ENCODE assay signal across 10 cellular contexts in genomic region chr14:94770251-94770749, GRCh38. TPM values are rescaled to one million over a fixed set of nuclear protein-coding genes. Genes with fewer than 3 reads are reported as not detected.
DNase-seq lines count a peak whose midpoint lies in the region; ATAC-seq and TF ChIP-seq lines count a peak whose summit lies in the region.
"Had no signal": no experiment of that assay in that cellular context is flagged by ENCODE, and none has a peak within 500 bp of the region (broad histone marks: within the 10 kb centered on the region; RNA-seq: fewer than 3 reads in every experiment).

No MANE protein-coding gene starts in this region.

- ATAC-seq in activated T-helper 17 cell treated with anti-CD3 and anti-CD28 coated beads, Interleukin-2, amount 50 U/mL, for 72 hours (replicated peaks), result no peak
- ATAC-seq in HG02610 (IDR thresholded peaks at IDR 0.05; ENCODE audit: unreplicated experiment), result no peak

- H3K4me3 Mint-ChIP-seq in activated T-helper 17 cell treated with anti-CD3 and anti-CD28 coated beads, Interleukin-2, amount 50 U/mL, for 72 hours, result peak overlapping the region; percentile 41

- H3K4me3 ChIP-seq in iPS-18a (ENCODE audit: low read length), result peak overlapping the region; percentile 48
- peak overlapping the region; percentile 34 to 70 (median 51) for H3K4me3 ChIP-seq in spleen
- H3K4me3 ChIP-seq: PC-9 had no signal

- peaks cover 68% of the 10 kb centered on the region for H3K27me3 Mint-ChIP-seq in activated T-helper 17 cell treated with anti-CD3 and anti-CD28 coated beads, Interleukin-2, amount 50 U/mL, for 72 hours

- H3K27me3 ChIP-seq in iPS-18a (ENCODE audit: control insufficient read depth, insufficient read depth, low read length) (peaks cover 100% of the 10 kb centered on the region), spleen (replicated peaks in 1 of 7) (peaks cover 16 to 100% (median 98%) of the 10 kb centered on the region in 7 donors)

- TF ChIP-seq POLR2A in spleen (IDR thresholded peaks at IDR 0.05), result no peak

- TF ChIP-seq CTCF in spleen (IDR thresholded peaks at IDR 0.05 in 8 of 11, conservative IDR thresholded peaks at IDR 0.05 in 3 of 11), result no peak

- H3K27ac Mint-ChIP-seq in activated T-helper 17 cell treated with anti-CD3 and anti-CD28 coated beads, Interleukin-2, amount 50 U/mL, for 72 hours, result no peak overlapping the region

- H3K9me3 Mint-ChIP-seq in activated T-helper 17 cell treated with anti-CD3 and anti-CD28 coated beads, Interleukin-2, amount 50 U/mL, for 72 hours, result no peaks in the 10 kb centered on the region

- peaks cover 14% of the 10 kb centered on the region for H3K4me1 Mint-ChIP-seq in activated T-helper 17 cell treated with anti-CD3 and anti-CD28 coated beads, Interleukin-2, amount 50 U/mL, for 72 hours

- no peaks in the 10 kb centered on the region for H3K36me3 ChIP-seq in iPS-18a (ENCODE audit: control insufficient read depth, low read depth, low read length)
- H3K36me3 ChIP-seq in spleen, result no peaks in the 10 kb centered on the region

- no peak overlapping the region for H3K27ac ChIP-seq in iPS-18a (ENCODE audit: low read length)
- H3K27ac ChIP-seq in spleen, result no peak overlapping the region
- H3K27ac ChIP-seq: PC-9 had no signal

- H3K4me1 ChIP-seq in iPS-18a (ENCODE audit: control insufficient read depth, low read depth, low read length), result peaks cover 45% of the 10 kb centered on the region
- peaks cover 7 to 59% (median 31%) of the 10 kb centered on the region in 6 donors for H3K4me1 ChIP-seq in spleen

- H3K36me3 Mint-ChIP-seq in activated T-helper 17 cell treated with anti-CD3 and anti-CD28 coated beads, Interleukin-2, amount 50 U/mL, for 72 hours (ENCODE audit: low read depth), result peaks cover 6% of the 10 kb centered on the region

- no peaks in the 10 kb centered on the region for H3K9me3 ChIP-seq in iPS-18a (ENCODE audit: control insufficient read depth, low read depth, low read length)
- no peaks in the 10 kb centered on the region for H3K9me3 ChIP-seq in spleen

- 5 to 9% (median 6%) methylated on average over 18 of the region's 18 CpGs for WGBS in spleen, 5 donors

- DNase-seq in NCI-H2029 treated with DMSO at 0.1 percent for 48 hours (lab: John Stamatoyannopoulos, UW) (peak; percentile 2), NCI-H2029 (lab: John Stamatoyannopoulos, UW) (no peak), spleen (peak; percentile 25), GM19238 (ENCODE audit: insufficient read length, low spot score) (no peak), anterior cingulate cortex (lab: John Stamatoyannopoulos, UW) (no peak)
- DNase-seq: HCEC 1CT, PC-9 had no signal

- H3K9ac ChIP-seq in iPS-18a (ENCODE audit: low read length), result peak overlapping the region; percentile 17

- intact Hi-C loops in spleen (cut with DNase I; ENCODE audit: low total_unique reads), result no loop called here

RNA-seq across cellular contexts. Expression of gene GSC, which starts 0.4 kb away (rescaled TPM):
- total RNA-seq in activated T-helper 17 cell treated with anti-CD3 and anti-CD28 coated beads, Interleukin-2, amount 50 U/mL, for 72 hours, result not detected
- total RNA-seq in spleen, result not detected
- polyA plus RNA-seq in spleen, result not detected
- total RNA-seq: PC-9 had no signal

Comparison
In these comparisons a context has a peak if more than half of its experiments do, and no peak if none do; other contexts are left out.
1. DNase-seq: peak in NCI-H2029 treated with DMSO at 0.1 percent for 48 hours (single experiment) and spleen (single experiment); none in NCI-H2029 (single experiment), GM19238 (single experiment) and anterior cingulate cortex (0 of 58).